ENCODE assay signal across 8 cellular contexts in the genomic region with DNA sequence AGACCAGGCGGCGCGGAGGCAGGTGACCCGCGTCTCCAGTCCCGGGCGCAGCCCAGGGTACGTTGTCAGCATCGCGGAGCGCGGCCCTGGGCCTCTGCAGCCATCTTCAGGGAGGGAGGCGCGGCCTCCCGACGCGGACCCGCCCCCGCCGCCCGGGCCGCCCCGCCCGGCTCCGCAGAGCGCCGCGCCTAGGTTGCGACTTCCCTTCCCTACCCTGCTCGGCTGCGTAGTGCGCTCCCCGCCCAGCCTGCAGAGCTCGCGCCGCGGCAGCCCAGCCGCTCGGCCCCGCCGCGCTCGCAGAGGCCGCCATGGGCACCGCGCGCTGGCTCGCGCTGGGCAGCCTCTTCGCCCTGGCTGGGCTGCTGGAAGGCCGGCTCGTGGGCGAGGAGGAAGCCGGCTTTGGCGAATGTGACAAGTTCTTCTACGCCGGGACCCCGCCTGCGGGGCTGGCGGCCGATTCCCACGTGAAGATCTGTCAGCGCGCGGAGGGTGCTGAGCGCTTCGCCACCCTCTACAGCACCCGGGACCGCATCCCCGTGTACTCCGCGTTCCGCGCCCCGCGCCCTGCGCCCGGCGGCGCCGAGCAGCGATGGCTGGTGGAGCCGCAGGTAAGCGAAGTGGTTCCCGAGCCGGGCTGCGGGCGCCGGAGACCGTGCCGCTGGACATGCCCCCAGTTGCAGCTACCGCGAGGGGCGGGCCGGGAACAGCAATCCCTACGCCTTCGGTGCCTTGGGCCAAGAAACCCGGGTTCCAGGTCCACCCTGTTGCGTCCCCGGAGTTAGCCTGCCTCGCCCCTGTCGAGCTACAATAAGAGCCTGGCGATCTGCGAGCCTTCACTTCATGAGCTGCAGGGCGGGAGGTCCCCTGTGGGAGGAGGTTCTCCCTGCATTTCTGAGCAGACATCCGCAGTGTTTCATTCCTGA. TPM values are rescaled to one million over a fixed set of nuclear protein-coding genes. Genes with fewer than 3 reads are reported as not detected.
DNase-seq lines count a peak whose midpoint lies in the region; ATAC-seq and TF ChIP-seq lines count a peak whose summit lies in the region.

A gene with protein sequence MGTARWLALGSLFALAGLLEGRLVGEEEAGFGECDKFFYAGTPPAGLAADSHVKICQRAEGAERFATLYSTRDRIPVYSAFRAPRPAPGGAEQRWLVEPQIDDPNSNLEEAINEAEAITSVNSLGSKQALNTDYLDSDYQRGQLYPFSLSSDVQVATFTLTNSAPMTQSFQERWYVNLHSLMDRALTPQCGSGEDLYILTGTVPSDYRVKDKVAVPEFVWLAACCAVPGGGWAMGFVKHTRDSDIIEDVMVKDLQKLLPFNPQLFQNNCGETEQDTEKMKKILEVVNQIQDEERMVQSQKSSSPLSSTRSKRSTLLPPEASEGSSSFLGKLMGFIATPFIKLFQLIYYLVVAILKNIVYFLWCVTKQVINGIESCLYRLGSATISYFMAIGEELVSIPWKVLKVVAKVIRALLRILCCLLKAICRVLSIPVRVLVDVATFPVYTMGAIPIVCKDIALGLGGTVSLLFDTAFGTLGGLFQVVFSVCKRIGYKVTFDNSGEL (plus strand): TSS at position 227 of the 923 bp plus-strand sequence. CDS start 82 bp downstream, at position 309.

- H2BK15ac ChIP-seq in H9 (ENCODE audit: low read depth, low read length) = no peak within 1 kb of the TSS

- no peak within 1 kb of the TSS for H3T11ph ChIP-seq in H9 (ENCODE audit: low read length)

- no peak within 1 kb of the TSS for H3K4ac ChIP-seq in H9 (ENCODE audit: low read depth, low read length)

- intact Hi-C loops in left ventricle myocardium superior (cut with micrococcal nuclease) = loop anchor here (10.0 kb wide), 1 partner anchor 55 kb away; no protein-coding TSS in a partner anchor
- intact Hi-C loops in uterus (cut with DNase I; ENCODE audit: low total_unique reads) = no loop called here

- TF ChIP-seq POLR2A in uterus (IDR thresholded peaks at IDR 0.05) = peak; percentile 91 to 92

- H3K4me1 Mint-ChIP-seq in H9 (peaks cover 24 to 26% of the 10 kb centered on the region in 2 experiments), T-cell (peaks cover 37 to 59% (median 50%) of the 10 kb centered on the region in 3 donors)

- no peak within 1 kb of the TSS for H2AK5ac ChIP-seq in H9 (ENCODE audit: insufficient read length, low read length)

- H3K4me3 ChIP-seq in MG63 (peak within 1 kb of the TSS; percentile 58), uterus (peak within 1 kb of the TSS; percentile 60 to 92)

- DNase-seq in GM10248 (ENCODE audit: extremely low spot score) (peak; percentile 91), H9 (peak; percentile 83), MG63 (peak; percentile 83), T-cell (peak; percentile 75 to 89 (median 83)), amniotic stem cell (lab: John Stamatoyannopoulos, UW) (peak; percentile 67), left ventricle myocardium superior (peak; percentile 92), pulmonary artery endothelial cell (ENCODE audit: low read depth, low spot score) (no peak), uterus (peak; percentile 73 to 84)

- H2BK20ac ChIP-seq in H9 (ENCODE audit: low read depth, low read length, poor library complexity, severe bottlenecking) = no peak within 1 kb of the TSS

- no peaks in the 10 kb centered on the region for H3K9me3 Mint-ChIP-seq in H9
- no peaks in the 10 kb centered on the region for H3K9me3 Mint-ChIP-seq in T-cell

- TF ChIP-seq CTCF in GM10248 (IDR thresholded peaks at IDR 0.05; ENCODE audit: control extremely low read depth, extremely low read depth, low read depth, missing control alignments) (no peak), H9 (conservative IDR thresholded peaks at IDR 0.05) (no peak), uterus (IDR thresholded peaks at IDR 0.05) (peak in 1 of 4 experiments; percentile 27)

- no peak within 1 kb of the TSS for H3K23ac ChIP-seq in H9 (ENCODE audit: insufficient read length, low read depth, low read length)

- no peak within 1 kb of the TSS for H3K27ac ChIP-seq in H9 (ENCODE audit: insufficient read length, low read depth, low read length)
- peak within 1 kb of the TSS; percentile 93 to 98 for H3K27ac ChIP-seq in uterus

- H3K4me3 Mint-ChIP-seq in H9 = peak within 1 kb of the TSS; percentile 73 to 90
- peak within 1 kb of the TSS; percentile 82 to 90 (median 90) for H3K4me3 Mint-ChIP-seq in T-cell

- H3K4me1 ChIP-seq in H9 (ENCODE audit: insufficient read depth, low read length) = peaks cover 4% of the 10 kb centered on the region
- H3K4me1 ChIP-seq in uterus = peaks cover 4 to 8% of the 10 kb centered on the region in 2 donors

- H3K18ac ChIP-seq in H9 (ENCODE audit: insufficient read length, low read depth, low read length) = no peak within 1 kb of the TSS

- H3K36me3 Mint-ChIP-seq in H9 (ENCODE audit: insufficient read depth in 1 of 3, low read depth in 3 of 3) (no peaks in the 10 kb centered on the region; a peak in 1 of 7 replicates), T-cell (no peaks in the 10 kb centered on the region)

- H3K27me3 ChIP-seq in H9 (ENCODE audit: insufficient read depth, low read length) (peaks cover 13% of the 10 kb centered on the region; the same call in 1 of the 2 replicates), MG63 (no peaks in the 10 kb centered on the region), uterus (no peaks in the 10 kb centered on the region)

- no peak within 1 kb of the TSS for H4K5ac ChIP-seq in H9 (ENCODE audit: insufficient read length, low read depth, low read length)

- ATAC-seq in T-cell (replicated peaks in 1 of 4) (peak; percentile 94 to 98 (median 95)), left ventricle myocardium superior (peak; percentile 99)

- H4K91ac ChIP-seq in H9 (ENCODE audit: insufficient read length, low read depth, low read length) = no peak within 1 kb of the TSS

- no peaks in the 10 kb centered on the region for H3K36me3 ChIP-seq in MG63
- H3K36me3 ChIP-seq in uterus = no peaks in the 10 kb centered on the region

- no peak within 1 kb of the TSS for H4K8ac ChIP-seq in H9 (replicated peaks; ENCODE audit: insufficient read length, low read depth, low read length)

- H3K9me3 ChIP-seq in H9 (ENCODE audit: control insufficient read depth, low read depth, low read length) (no peaks in the 10 kb centered on the region), MG63 (no peaks in the 10 kb centered on the region), uterus (no peaks in the 10 kb centered on the region)

- WGBS in H9 (ENCODE audit: extremely low coverage, insufficient read length, low lambda C conversion rate) = no CpG with 5 or more reads among the region's 106 CpGs

- H3K27ac Mint-ChIP-seq in H9 (peak within 1 kb of the TSS in 1 of 3 experiments; percentile 33; a peak in 1 of 7 replicates), T-cell (peak within 1 kb of the TSS; percentile 89 to 99)

- peak within 1 kb of the TSS; percentile 82 for H3K4me2 ChIP-seq in H9 (ENCODE audit: insufficient read depth, insufficient read length, low read length)

- POLR2A ChIA-PET in GM10248 (lab: Yijun Ruan, JAX) = interaction anchor here (0.5 to 1.7 kb wide), 2 partner anchors 23 to 73 kb away, joined by 3 to 7 read pairs; a partner anchor contains a TSS
- POLR2A ChIA-PET in T-cell (lab: Charles Lee) = interaction anchor here (0.5 to 3.5 kb wide), 9 partner anchors 18 to 700 kb away, joined by 3 to 33 read pairs (median 4); a partner anchor contains a TSS

- CTCF ChIA-PET in GM10248 (lab: Yijun Ruan, JAX) = interaction anchor here (0.7 to 13.5 kb wide), 12 partner anchors 8 to 616 kb away, joined by 3 to 306 read pairs (median 5); a partner anchor contains a TSS
- CTCF ChIA-PET in T-cell (lab: Charles Lee) = interaction anchor here (0.8 to 6.6 kb wide), 10 partner anchors 20 to 699 kb away, joined by 3 to 73 read pairs (median 6); a partner anchor contains a TSS

- H3K14ac ChIP-seq in H9 (ENCODE audit: insufficient read depth, low read length) = peak within 1 kb of the TSS; percentile 79

- H2BK12ac ChIP-seq in H9 (ENCODE audit: insufficient read length, low read depth, low read length) = no peak within 1 kb of the TSS

- H3K9ac ChIP-seq in H9 (ENCODE audit: extremely low read depth, insufficient read length, low read length) = peak within 1 kb of the TSS; percentile 19

- H2BK120ac ChIP-seq in H9 (ENCODE audit: low read depth, low read length, poor library complexity, severe bottlenecking) = no peak within 1 kb of the TSS

- H3K56ac ChIP-seq in H9 (ENCODE audit: insufficient read length, low read depth, low read length) = no peak within 1 kb of the TSS

- peaks cover 72% of the 10 kb centered on the region for H3K27me3 Mint-ChIP-seq in H9 (ENCODE audit: low read depth)
- no peaks in the 10 kb centered on the region for H3K27me3 Mint-ChIP-seq in T-cell

- no peaks in the 10 kb centered on the region for H3K79me2 ChIP-seq in H9 (ENCODE audit: insufficient read depth, low read length)

- no peaks in the 10 kb centered on the region for H3K79me1 ChIP-seq in H9 (ENCODE audit: insufficient read depth, low read depth, low read length, poor library complexity, severe bottlenecking)

- H3K23me2 ChIP-seq in H9 (ENCODE audit: insufficient read length, low read depth, low read length, poor library complexity, severe bottlenecking) = peaks cover 8% of the 10 kb centered on the region

- no peaks in the 10 kb centered on the region for H4K20me1 ChIP-seq in H9 (ENCODE audit: control insufficient read depth, insufficient read depth, insufficient read length)

- no peak within 1 kb of the TSS for H2AFZ ChIP-seq in H9 (ENCODE audit: low read length)

- H2BK5ac ChIP-seq in H9 (ENCODE audit: insufficient read length, low read length) = no peak within 1 kb of the TSS

RNA-seq across cellular contexts. Expression of the gene that starts here (rescaled TPM):
- total RNA-seq in H9 (2021) = 0.87 and 1.1 TPM in 2 replicates
- total RNA-seq in MG63 (2014; rRNA removed; shearing (Covaris generic); ENCODE audit: low replicate concordance) = 5.4 and 6.4 TPM in 2 replicates
- 10 to 100 TPM in 2 of 5 donors, 1 to 10 TPM in 3; 7.4 to 13.1 (median 9.8) TPM for total RNA-seq in T-cell
- 10.7 TPM for total RNA-seq in left ventricle myocardium superior
- 29.3 and 58.3 TPM in 2 replicates for total RNA-seq in pulmonary artery endothelial cell
- 10 to 100 TPM; 35.0 to 82.9 (median 60.0) TPM for total RNA-seq in uterus
